In genomic region chr6:143901885-143902708, GRCh38 we compare ENCODE assay signal across 10 cellular contexts. TPM values are rescaled to one million over a fixed set of nuclear protein-coding genes. Genes with fewer than 3 reads are reported as not detected.
DNase-seq lines count a peak whose midpoint lies in the region; ATAC-seq and TF ChIP-seq lines count a peak whose summit lies in the region.
"Had no signal": no experiment of that assay in that cellular context is flagged by ENCODE, and none has a peak within 500 bp of the region (broad histone marks: within the 10 kb centered on the region; RNA-seq: fewer than 3 reads in every experiment).

No MANE protein-coding gene starts in this region.

- no peaks in the 10 kb centered on the region for H3K9me3 Mint-ChIP-seq in endodermal cell

- H3K4me2 ChIP-seq in MM.1S (ENCODE audit: low read depth, low read length): peak overlapping the region; percentile 82
- no peak overlapping the region for H3K4me2 ChIP-seq in mesendoderm (ENCODE audit: low read length)

- peak overlapping the region; percentile 73 for H2BK5ac ChIP-seq in mesendoderm (ENCODE audit: low read length)

- H3K27ac ChIP-seq in MM.1S (ENCODE audit: low read length): peak overlapping the region; percentile 93
- peak overlapping the region; percentile 66 for H3K27ac ChIP-seq in mesendoderm (ENCODE audit: low read depth, low read length)
- H3K27ac ChIP-seq in endodermal cell (ENCODE audit: low read depth, low read length): no peak overlapping the region
- no peak overlapping the region for H3K27ac ChIP-seq in foreskin keratinocyte

- no peak overlapping the region for H2BK120ac ChIP-seq in mesendoderm (ENCODE audit: low read depth, low read length)

- H3K79me1 ChIP-seq in mesendoderm (ENCODE audit: low read length): no peaks in the 10 kb centered on the region

- DNase-seq in GM13977 (ENCODE audit: low spot score): peak; percentile 61
- DNase-seq in MM.1S: peak; percentile 70
- DNase-seq in mesendoderm: peak; percentile 55
- DNase-seq in activated CD4-positive, alpha-beta T cell treated with anti-CD3 and anti-CD28 coated beads, Interleukin-2, amount 50 U/mL, for 4 hours: no peak
- no peak for DNase-seq in endodermal cell
- DNase-seq in foreskin keratinocyte: no peak
- DNase-seq in activated CD8-positive, alpha-beta memory T cell treated with anti-CD3 and anti-CD28 coated beads, Interleukin-2, amount 50 U/mL, for 48 hours: no peak

- in situ Hi-C loops in GM13977 (cut with MboI; ENCODE audit: low pct_unique_long_range_greater_than_20kb, low sequenced_read_pairs, unreplicated experiment): no loop called here

- no peak overlapping the region for H4K8ac ChIP-seq in mesendoderm (ENCODE audit: low read depth, low read length)

- H3K27me3 ChIP-seq in MM.1S (replicated peaks; ENCODE audit: insufficient read depth, low read length): no peaks in the 10 kb centered on the region
- H3K27me3 ChIP-seq in mesendoderm (ENCODE audit: insufficient read depth, low read length, poor library complexity): no peaks in the 10 kb centered on the region
- H3K27me3 ChIP-seq in endodermal cell (ENCODE audit: control insufficient read depth, insufficient read depth, low read length, poor library complexity, severe bottlenecking): no peaks in the 10 kb centered on the region
- H3K27me3 ChIP-seq in foreskin keratinocyte: no peaks in the 10 kb centered on the region

- TF ChIP-seq CTCF in GM13977 (IDR thresholded peaks at IDR 0.05; ENCODE audit: extremely low read depth, insufficient read depth, missing control alignments): no peak
- no peak for TF ChIP-seq CTCF in MM.1S (IDR thresholded peaks at IDR 0.05; ENCODE audit: low read length)
- TF ChIP-seq CTCF in endodermal cell (conservative IDR thresholded peaks at IDR 0.05): no peak
- TF ChIP-seq CTCF in foreskin keratinocyte (conservative IDR thresholded peaks at IDR 0.05): no peak

- H3K27me3 Mint-ChIP-seq in endodermal cell (ENCODE audit: insufficient read depth): no peaks in the 10 kb centered on the region

- no peak overlapping the region for H3K4ac ChIP-seq in mesendoderm (ENCODE audit: low read depth, low read length)

- H3K79me2 ChIP-seq in MM.1S (ENCODE audit: low read length) (no peaks in the 10 kb centered on the region), mesendoderm (ENCODE audit: control insufficient read depth, insufficient read depth, low read length) (no peaks in the 10 kb centered on the region)

- no peaks in the 10 kb centered on the region for H3K36me3 Mint-ChIP-seq in endodermal cell (ENCODE audit: low read depth)

- H4K20me1 ChIP-seq in MM.1S (ENCODE audit: insufficient read depth, low read length): no peaks in the 10 kb centered on the region

- peak overlapping the region; percentile 54; the same call in 1 of the 2 replicates for H3K9ac ChIP-seq in MM.1S (ENCODE audit: low read length)
- H3K9ac ChIP-seq in mesendoderm (ENCODE audit: low read length): no peak overlapping the region
- H3K9ac ChIP-seq in endodermal cell (ENCODE audit: extremely low read depth, low read length, poor library complexity, severe bottlenecking): no peak overlapping the region

- H3K4me3 ChIP-seq in MM.1S (ENCODE audit: low read length) (peak overlapping the region; percentile 26), mesendoderm (ENCODE audit: low read length) (no peak overlapping the region), endodermal cell (ENCODE audit: low read length) (no peak overlapping the region)

- no peak overlapping the region for H2AK5ac ChIP-seq in mesendoderm (ENCODE audit: low read length)

- H3K23ac ChIP-seq in mesendoderm (ENCODE audit: low read length): no peak overlapping the region

- no peaks in the 10 kb centered on the region for H3K9me2 ChIP-seq in MM.1S (replicated peaks; ENCODE audit: insufficient read depth, low read length)

- peak overlapping the region; percentile 31 for H3K56ac ChIP-seq in mesendoderm (ENCODE audit: low read length)

- H2BK15ac ChIP-seq in mesendoderm (replicated peaks; ENCODE audit: low read depth): no peak overlapping the region

- WGBS in mesendoderm (ENCODE audit: extremely low coverage, insufficient coverage, low lambda C conversion rate): no CpG with 5 or more reads among the region's 6 CpGs
- 69 to 90% methylated on average over 3 to 6 of the region's 6 CpGs for WGBS in endodermal cell (ENCODE audit: insufficient coverage in 1 of 2, insufficient read length in 1 of 2), 2 experiments

- peaks cover 12% of the 10 kb centered on the region for H3K4me1 Mint-ChIP-seq in endodermal cell

- H3K9me3 ChIP-seq in MM.1S (replicated peaks; ENCODE audit: insufficient read depth, low read length) (no peaks in the 10 kb centered on the region), endodermal cell (ENCODE audit: control insufficient read depth, low read length) (no peaks in the 10 kb centered on the region)

- peaks cover 19% of the 10 kb centered on the region for H3F3A ChIP-seq in MM.1S (ENCODE audit: insufficient read depth, low read length)

- H2AFZ ChIP-seq in MM.1S (ENCODE audit: low read length): peak overlapping the region; percentile 58; the same call in 1 of the 2 replicates

- H3K36me3 ChIP-seq in MM.1S (replicated peaks; ENCODE audit: insufficient read depth, low read length) (no peaks in the 10 kb centered on the region), mesendoderm (ENCODE audit: control insufficient read depth, insufficient read depth, low read length) (no peaks in the 10 kb centered on the region), endodermal cell (ENCODE audit: control insufficient read depth, insufficient read depth, low read length) (no peaks in the 10 kb centered on the region)

- H3K4me1 ChIP-seq in MM.1S (ENCODE audit: low read length) (peaks cover 16% of the 10 kb centered on the region), mesendoderm (ENCODE audit: control insufficient read depth, low read depth, low read length) (peaks cover 7% of the 10 kb centered on the region), endodermal cell (ENCODE audit: control insufficient read depth, insufficient read depth, low read length) (peaks cover 12% of the 10 kb centered on the region), foreskin keratinocyte (no peaks in the 10 kb centered on the region)

- peak; percentile 95 for ATAC-seq in GM21529 (IDR thresholded peaks at IDR 0.05; ENCODE audit: unreplicated experiment)
- ATAC-seq in foreskin keratinocyte: no peak

- H3K18ac ChIP-seq in mesendoderm (ENCODE audit: low read length): peak overlapping the region; percentile 75

- no peak overlapping the region for H3K4me3 Mint-ChIP-seq in endodermal cell

- H3K27ac Mint-ChIP-seq in endodermal cell: no peak overlapping the region

- peak overlapping the region; percentile 36 for H4K5ac ChIP-seq in mesendoderm (ENCODE audit: low read length)

RNA-seq across cellular contexts. Expression of gene ZC2HC1B, which starts 37.8 kb away (rescaled TPM):
- not detected for polyA plus RNA-seq in mesendoderm (2013, experiment 1 of 2)
- polyA plus RNA-seq in mesendoderm (2013, experiment 2 of 2): not detected
- total RNA-seq in endodermal cell: not detected
- not detected for polyA plus RNA-seq in endodermal cell (2013, experiment 1 of 2)
- not detected for polyA plus RNA-seq in endodermal cell (2013, experiment 2 of 2)
- not detected in 2 replicates for total RNA-seq in foreskin keratinocyte
- not detected in 2 replicates for polyA plus RNA-seq in foreskin keratinocyte
- total RNA-seq: H1, pulmonary artery endothelial cell had no signal
- polyA plus RNA-seq: H1 had no signal

RNA-seq across cellular contexts. Expression of gene LTV1, which starts 59.0 kb away (rescaled TPM):
- polyA plus RNA-seq in mesendoderm (2013, experiment 1 of 2): 79.3 TPM
- polyA plus RNA-seq in mesendoderm (2013, experiment 2 of 2): 77.9 TPM
- total RNA-seq in endodermal cell (10 to 100 TPM; 26.3 to 30.8 TPM), foreskin keratinocyte (37.0 and 45.4 TPM in 2 replicates)
- polyA plus RNA-seq in endodermal cell (2013, experiment 1 of 2): 28.8 TPM
- polyA plus RNA-seq in endodermal cell (2013, experiment 2 of 2): 25.6 TPM
- polyA plus RNA-seq in foreskin keratinocyte: 25.7 and 35.7 TPM in 2 replicates

Comparison
In these comparisons a context has a peak if more than half of its experiments do, and no peak if none do; other contexts are left out.
1. DNase-seq: peak in GM13977 (single experiment), MM.1S (single experiment) and mesendoderm (single experiment); none in activated CD4-positive, alpha-beta T cell treated with anti-CD3 and anti-CD28 coated beads, Interleukin-2, amount 50 U/mL, for 4 hours (0 of 2), endodermal cell (single experiment), foreskin keratinocyte (0 of 2) and activated CD8-positive, alpha-beta memory T cell treated with anti-CD3 and anti-CD28 coated beads, Interleukin-2, amount 50 U/mL, for 48 hours (single experiment).
2. H3K27ac ChIP-seq: peak in MM.1S (single experiment) and mesendoderm (single experiment); none in endodermal cell (single experiment) and foreskin keratinocyte (single experiment).